In the genomic region with DNA sequence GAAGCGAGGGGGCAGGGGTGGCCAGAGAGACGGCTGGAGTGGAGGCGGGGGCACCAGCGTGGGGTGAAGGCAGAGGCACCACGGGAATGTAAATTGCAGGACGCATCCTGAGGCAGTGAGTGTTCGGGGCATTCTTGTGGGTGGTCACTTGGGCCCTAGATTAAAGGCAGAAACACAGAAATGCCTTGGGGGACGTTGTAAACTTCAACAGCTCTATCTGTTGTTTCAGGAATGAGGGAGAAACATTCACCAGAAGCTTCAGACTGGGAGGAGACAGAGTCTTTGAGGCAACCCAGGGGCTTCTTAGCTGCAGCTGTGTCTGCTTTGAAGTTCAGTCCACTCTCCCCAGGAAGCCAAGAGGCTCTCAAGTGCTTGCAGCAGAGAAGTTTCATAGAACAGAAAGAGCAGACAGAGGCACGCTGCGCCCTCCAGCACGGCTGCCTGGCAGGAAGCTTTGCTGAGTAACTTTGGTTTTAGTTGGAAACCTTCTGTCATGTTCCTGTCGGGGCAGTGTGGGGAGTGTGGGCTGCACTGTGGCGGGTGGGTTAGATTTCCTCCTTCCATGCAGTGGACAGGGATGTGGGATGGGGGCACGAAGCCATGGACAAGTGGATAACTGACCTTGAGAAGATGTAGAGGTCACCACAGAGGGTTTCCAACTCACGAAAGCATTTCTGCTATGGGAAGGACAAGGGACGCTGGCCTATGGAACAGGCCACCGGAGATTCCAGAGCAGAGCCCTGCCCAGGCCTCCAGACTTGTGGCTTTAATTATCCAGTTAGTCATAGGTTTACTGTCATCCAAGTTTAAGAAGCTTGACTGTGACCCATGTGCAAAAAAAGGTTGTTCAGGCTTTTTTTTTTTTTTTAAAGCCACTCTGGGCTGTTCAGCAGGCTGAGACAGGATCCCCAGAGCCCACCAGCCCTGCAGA, we compare ENCODE assay signal across 1 cellular context.
A peak's percentile ranks its signal among the peaks of the same experiment; 100 is the strongest.
TF ChIP-seq lines count a peak whose summit lies in the region.

No MANE protein-coding gene starts in this region.

TF ChIP-seq in HepG2, 621 proteins besides CTCF, POLR2A, EP300 and RAD21 (continued from another document and continues in another):
- TF ChIP-seq, protein P1, sequence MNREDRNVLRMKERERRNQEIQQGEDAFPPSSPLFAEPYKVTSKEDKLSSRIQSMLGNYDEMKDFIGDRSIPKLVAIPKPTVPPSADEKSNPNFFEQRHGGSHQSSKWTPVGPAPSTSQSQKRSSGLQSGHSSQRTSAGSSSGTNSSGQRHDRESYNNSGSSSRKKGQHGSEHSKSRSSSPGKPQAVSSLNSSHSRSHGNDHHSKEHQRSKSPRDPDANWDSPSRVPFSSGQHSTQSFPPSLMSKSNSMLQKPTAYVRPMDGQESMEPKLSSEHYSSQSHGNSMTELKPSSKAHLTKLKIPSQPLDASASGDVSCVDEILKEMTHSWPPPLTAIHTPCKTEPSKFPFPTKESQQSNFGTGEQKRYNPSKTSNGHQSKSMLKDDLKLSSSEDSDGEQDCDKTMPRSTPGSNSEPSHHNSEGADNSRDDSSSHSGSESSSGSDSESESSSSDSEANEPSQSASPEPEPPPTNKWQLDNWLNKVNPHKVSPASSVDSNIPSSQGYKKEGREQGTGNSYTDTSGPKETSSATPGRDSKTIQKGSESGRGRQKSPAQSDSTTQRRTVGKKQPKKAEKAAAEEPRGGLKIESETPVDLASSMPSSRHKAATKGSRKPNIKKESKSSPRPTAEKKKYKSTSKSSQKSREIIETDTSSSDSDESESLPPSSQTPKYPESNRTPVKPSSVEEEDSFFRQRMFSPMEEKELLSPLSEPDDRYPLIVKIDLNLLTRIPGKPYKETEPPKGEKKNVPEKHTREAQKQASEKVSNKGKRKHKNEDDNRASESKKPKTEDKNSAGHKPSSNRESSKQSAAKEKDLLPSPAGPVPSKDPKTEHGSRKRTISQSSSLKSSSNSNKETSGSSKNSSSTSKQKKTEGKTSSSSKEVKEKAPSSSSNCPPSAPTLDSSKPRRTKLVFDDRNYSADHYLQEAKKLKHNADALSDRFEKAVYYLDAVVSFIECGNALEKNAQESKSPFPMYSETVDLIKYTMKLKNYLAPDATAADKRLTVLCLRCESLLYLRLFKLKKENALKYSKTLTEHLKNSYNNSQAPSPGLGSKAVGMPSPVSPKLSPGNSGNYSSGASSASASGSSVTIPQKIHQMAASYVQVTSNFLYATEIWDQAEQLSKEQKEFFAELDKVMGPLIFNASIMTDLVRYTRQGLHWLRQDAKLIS (CRISPR knock-in tag; IDR thresholded peaks at IDR 0.05): no peak
- TF ChIP-seq HNF4G (IDR thresholded peaks at IDR 0.05; ENCODE audit: borderline replicate concordance, low read depth, low read length) (no peak), HNF4G (CRISPR knock-in tag; IDR thresholded peaks at IDR 0.05; ENCODE audit: borderline replicate concordance, low read depth) (no peak), ZNF672 (CRISPR knock-in tag; IDR thresholded peaks at IDR 0.05) (no peak), ZNF282 (IDR thresholded peaks at IDR 0.05; ENCODE audit: partially characterized antibody) (no peak), ATRX (CRISPR knock-in tag; IDR thresholded peaks at IDR 0.05; ENCODE audit: borderline replicate concordance) (no peak), KLF12 (CRISPR knock-in tag; IDR thresholded peaks at IDR 0.05; ENCODE audit: borderline replicate concordance) (no peak), ZNF883 (CRISPR knock-in tag; IDR thresholded peaks at IDR 0.05; ENCODE audit: not compliant biosample characterization) (peak; percentile 31), ZNF12 (CRISPR knock-in tag; IDR thresholded peaks at IDR 0.05) (no peak), FOSL2 (CRISPR knock-in tag; IDR thresholded peaks at IDR 0.05) (no peak), ZNF383 (CRISPR knock-in tag; IDR thresholded peaks at IDR 0.05; ENCODE audit: borderline replicate concordance) (no peak), THAP11 (CRISPR knock-in tag; IDR thresholded peaks at IDR 0.05) (no peak), SKI (IDR thresholded peaks at IDR 0.05; ENCODE audit: partially characterized antibody) (no peak), RFXAP (CRISPR knock-in tag; IDR thresholded peaks at IDR 0.05; ENCODE audit: borderline replicate concordance) (no peak; the same call in 1 of the 2 replicates), RARG (CRISPR knock-in tag; IDR thresholded peaks at IDR 0.05; ENCODE audit: low read depth) (no peak), PLRG1 (conservative IDR thresholded peaks at IDR 0.05) (no peak), SOX13 (IDR thresholded peaks at IDR 0.05) (no peak), SOX13 (CRISPR knock-in tag; conservative IDR thresholded peaks at IDR 0.05 in 1 of 2, IDR thresholded peaks at IDR 0.05 in 1 of 2) (no peak), ZNF292 (CRISPR knock-in tag; IDR thresholded peaks at IDR 0.05; ENCODE audit: borderline replicate concordance, low read depth) (peak; percentile 53), EZH2 (conservative IDR thresholded peaks at IDR 0.05; ENCODE audit: low read depth, low read length) (no peak), NCOA1 (CRISPR knock-in tag; IDR thresholded peaks at IDR 0.05) (no peak), ZNF546 (CRISPR knock-in tag; conservative IDR thresholded peaks at IDR 0.05) (0 out of 2 replicates have a peak, but pooled peaks have one; percentile 56), HNRNPK (IDR thresholded peaks at IDR 0.05; ENCODE audit: low read depth, low read length, poor library complexity, severe bottlenecking) (no peak), DMAP1 (CRISPR knock-in tag; IDR thresholded peaks at IDR 0.05) (no peak), NCOA5 (CRISPR knock-in tag; IDR thresholded peaks at IDR 0.05) (no peak), FOXO1 (CRISPR knock-in tag; IDR thresholded peaks at IDR 0.05) (no peak), RARA (CRISPR knock-in tag; IDR thresholded peaks at IDR 0.05) (no peak)
- TF ChIP-seq, protein P2, sequence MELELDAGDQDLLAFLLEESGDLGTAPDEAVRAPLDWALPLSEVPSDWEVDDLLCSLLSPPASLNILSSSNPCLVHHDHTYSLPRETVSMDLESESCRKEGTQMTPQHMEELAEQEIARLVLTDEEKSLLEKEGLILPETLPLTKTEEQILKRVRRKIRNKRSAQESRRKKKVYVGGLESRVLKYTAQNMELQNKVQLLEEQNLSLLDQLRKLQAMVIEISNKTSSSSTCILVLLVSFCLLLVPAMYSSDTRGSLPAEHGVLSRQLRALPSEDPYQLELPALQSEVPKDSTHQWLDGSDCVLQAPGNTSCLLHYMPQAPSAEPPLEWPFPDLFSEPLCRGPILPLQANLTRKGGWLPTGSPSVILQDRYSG (CRISPR knock-in tag; IDR thresholded peaks at IDR 0.05): no peak
- TF ChIP-seq, protein P3, sequence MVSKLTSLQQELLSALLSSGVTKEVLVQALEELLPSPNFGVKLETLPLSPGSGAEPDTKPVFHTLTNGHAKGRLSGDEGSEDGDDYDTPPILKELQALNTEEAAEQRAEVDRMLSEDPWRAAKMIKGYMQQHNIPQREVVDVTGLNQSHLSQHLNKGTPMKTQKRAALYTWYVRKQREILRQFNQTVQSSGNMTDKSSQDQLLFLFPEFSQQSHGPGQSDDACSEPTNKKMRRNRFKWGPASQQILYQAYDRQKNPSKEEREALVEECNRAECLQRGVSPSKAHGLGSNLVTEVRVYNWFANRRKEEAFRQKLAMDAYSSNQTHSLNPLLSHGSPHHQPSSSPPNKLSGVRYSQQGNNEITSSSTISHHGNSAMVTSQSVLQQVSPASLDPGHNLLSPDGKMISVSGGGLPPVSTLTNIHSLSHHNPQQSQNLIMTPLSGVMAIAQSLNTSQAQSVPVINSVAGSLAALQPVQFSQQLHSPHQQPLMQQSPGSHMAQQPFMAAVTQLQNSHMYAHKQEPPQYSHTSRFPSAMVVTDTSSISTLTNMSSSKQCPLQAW (CRISPR knock-in tag; IDR thresholded peaks at IDR 0.05): peak; percentile 29; the same call in 1 of the 2 replicates
- TF ChIP-seq, protein P4, sequence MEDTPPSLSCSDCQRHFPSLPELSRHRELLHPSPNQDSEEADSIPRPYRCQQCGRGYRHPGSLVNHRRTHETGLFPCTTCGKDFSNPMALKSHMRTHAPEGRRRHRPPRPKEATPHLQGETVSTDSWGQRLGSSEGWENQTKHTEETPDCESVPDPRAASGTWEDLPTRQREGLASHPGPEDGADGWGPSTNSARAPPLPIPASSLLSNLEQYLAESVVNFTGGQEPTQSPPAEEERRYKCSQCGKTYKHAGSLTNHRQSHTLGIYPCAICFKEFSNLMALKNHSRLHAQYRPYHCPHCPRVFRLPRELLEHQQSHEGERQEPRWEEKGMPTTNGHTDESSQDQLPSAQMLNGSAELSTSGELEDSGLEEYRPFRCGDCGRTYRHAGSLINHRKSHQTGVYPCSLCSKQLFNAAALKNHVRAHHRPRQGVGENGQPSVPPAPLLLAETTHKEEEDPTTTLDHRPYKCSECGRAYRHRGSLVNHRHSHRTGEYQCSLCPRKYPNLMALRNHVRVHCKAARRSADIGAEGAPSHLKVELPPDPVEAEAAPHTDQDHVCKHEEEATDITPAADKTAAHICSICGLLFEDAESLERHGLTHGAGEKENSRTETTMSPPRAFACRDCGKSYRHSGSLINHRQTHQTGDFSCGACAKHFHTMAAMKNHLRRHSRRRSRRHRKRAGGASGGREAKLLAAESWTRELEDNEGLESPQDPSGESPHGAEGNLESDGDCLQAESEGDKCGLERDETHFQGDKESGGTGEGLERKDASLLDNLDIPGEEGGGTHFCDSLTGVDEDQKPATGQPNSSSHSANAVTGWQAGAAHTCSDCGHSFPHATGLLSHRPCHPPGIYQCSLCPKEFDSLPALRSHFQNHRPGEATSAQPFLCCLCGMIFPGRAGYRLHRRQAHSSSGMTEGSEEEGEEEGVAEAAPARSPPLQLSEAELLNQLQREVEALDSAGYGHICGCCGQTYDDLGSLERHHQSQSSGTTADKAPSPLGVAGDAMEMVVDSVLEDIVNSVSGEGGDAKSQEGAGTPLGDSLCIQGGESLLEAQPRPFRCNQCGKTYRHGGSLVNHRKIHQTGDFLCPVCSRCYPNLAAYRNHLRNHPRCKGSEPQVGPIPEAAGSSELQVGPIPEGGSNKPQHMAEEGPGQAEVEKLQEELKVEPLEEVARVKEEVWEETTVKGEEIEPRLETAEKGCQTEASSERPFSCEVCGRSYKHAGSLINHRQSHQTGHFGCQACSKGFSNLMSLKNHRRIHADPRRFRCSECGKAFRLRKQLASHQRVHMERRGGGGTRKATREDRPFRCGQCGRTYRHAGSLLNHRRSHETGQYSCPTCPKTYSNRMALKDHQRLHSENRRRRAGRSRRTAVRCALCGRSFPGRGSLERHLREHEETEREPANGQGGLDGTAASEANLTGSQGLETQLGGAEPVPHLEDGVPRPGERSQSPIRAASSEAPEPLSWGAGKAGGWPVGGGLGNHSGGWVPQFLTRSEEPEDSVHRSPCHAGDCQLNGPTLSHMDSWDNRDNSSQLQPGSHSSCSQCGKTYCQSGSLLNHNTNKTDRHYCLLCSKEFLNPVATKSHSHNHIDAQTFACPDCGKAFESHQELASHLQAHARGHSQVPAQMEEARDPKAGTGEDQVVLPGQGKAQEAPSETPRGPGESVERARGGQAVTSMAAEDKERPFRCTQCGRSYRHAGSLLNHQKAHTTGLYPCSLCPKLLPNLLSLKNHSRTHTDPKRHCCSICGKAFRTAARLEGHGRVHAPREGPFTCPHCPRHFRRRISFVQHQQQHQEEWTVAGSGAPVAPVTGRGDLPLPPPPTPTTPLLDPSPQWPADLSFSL (CRISPR knock-in tag; IDR thresholded peaks at IDR 0.05): no peak
- TF ChIP-seq, protein P5, sequence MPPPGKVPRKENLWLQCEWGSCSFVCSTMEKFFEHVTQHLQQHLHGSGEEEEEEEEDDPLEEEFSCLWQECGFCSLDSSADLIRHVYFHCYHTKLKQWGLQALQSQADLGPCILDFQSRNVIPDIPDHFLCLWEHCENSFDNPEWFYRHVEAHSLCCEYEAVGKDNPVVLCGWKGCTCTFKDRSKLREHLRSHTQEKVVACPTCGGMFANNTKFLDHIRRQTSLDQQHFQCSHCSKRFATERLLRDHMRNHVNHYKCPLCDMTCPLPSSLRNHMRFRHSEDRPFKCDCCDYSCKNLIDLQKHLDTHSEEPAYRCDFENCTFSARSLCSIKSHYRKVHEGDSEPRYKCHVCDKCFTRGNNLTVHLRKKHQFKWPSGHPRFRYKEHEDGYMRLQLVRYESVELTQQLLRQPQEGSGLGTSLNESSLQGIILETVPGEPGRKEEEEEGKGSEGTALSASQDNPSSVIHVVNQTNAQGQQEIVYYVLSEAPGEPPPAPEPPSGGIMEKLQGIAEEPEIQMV (CRISPR knock-in tag; IDR thresholded peaks at IDR 0.05; ENCODE audit: low read depth): no peak
- TF ChIP-seq, protein P6, sequence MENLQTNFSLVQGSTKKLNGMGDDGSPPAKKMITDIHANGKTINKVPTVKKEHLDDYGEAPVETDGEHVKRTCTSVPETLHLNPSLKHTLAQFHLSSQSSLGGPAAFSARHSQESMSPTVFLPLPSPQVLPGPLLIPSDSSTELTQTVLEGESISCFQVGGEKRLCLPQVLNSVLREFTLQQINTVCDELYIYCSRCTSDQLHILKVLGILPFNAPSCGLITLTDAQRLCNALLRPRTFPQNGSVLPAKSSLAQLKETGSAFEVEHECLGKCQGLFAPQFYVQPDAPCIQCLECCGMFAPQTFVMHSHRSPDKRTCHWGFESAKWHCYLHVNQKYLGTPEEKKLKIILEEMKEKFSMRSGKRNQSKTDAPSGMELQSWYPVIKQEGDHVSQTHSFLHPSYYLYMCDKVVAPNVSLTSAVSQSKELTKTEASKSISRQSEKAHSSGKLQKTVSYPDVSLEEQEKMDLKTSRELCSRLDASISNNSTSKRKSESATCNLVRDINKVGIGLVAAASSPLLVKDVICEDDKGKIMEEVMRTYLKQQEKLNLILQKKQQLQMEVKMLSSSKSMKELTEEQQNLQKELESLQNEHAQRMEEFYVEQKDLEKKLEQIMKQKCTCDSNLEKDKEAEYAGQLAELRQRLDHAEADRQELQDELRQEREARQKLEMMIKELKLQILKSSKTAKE (CRISPR knock-in tag; IDR thresholded peaks at IDR 0.05; ENCODE audit: borderline replicate concordance): no peak
- TF ChIP-seq, protein P7, sequence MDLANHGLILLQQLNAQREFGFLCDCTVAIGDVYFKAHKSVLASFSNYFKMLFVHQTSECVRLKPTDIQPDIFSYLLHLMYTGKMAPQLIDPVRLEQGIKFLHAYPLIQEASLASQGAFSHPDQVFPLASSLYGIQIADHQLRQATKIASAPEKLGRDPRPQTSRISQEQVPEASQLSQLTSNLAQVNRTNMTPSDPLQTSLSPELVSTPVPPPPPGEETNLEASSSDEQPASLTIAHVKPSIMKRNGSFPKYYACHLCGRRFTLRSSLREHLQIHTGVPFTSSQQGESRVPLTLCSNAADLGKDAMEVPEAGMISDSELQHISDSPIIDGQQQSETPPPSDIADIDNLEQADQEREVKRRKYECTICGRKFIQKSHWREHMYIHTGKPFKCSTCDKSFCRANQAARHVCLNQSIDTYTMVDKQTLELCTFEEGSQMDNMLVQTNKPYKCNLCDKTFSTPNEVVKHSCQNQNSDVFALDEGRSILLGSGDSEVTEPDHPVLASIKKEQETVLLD (CRISPR knock-in tag; IDR thresholded peaks at IDR 0.05; ENCODE audit: low read depth): no peak
